In the genomic region with DNA sequence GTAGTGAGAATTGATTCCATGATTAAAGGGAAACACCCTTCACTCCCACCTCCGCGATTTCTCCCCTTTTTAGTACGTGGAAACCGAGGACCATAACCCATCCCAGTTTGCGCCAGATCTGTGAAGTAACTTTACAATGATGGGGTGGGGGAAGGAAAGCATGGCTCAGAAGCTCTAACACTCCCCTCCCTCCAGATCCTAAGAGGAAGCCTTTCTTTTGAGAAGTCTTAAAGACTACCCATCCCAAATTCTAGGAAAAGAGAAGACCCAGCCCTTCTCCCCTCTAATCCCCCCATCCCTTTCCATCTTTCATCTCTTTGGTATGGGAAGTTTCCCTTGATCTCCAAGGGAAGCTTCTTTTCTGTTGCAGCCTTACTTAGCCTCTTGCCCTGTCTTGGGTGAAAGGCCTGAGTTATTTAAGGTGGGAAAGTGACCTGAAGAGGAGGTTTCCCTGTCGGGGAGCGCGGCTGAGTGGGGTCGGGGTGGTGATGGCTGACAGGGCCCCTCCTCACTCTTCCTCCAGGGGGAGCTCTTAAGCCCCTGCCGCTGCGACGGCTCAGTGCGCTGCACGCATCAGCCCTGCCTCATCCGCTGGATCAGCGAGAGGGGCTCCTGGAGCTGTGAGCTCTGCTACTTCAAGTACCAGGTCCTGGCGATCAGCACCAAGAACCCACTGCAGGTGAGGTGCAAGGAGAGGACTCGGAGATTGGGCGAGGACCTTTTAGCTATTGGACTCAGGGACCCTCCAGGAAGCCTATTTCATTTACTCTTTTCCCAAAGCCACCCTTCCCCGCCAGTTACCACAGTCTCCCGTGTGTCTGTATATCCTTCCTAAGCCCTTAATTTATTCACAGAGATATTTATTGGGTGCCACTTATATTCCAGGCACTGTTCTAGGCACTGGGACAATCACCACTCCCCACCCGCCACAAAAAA, we compare ENCODE assay signal across 1 cellular context.
TF ChIP-seq lines count a peak whose summit lies in the region.

No MANE protein-coding gene starts in this region.

TF ChIP-seq in HepG2, 621 proteins besides CTCF, POLR2A, EP300 and RAD21 (continued from another document and continues in another):
- TF ChIP-seq SNAPC4 (CRISPR knock-in tag; IDR thresholded peaks at IDR 0.05) (no peak), XBP1 (CRISPR knock-in tag; IDR thresholded peaks at IDR 0.05) (no peak), ZNF607 (CRISPR knock-in tag; IDR thresholded peaks at IDR 0.05; ENCODE audit: borderline replicate concordance) (no peak), ZSCAN29 (CRISPR knock-in tag; conservative IDR thresholded peaks at IDR 0.05) (no peak), ZNF431 (CRISPR knock-in tag; IDR thresholded peaks at IDR 0.05; ENCODE audit: borderline replicate concordance, low read depth) (no peak), ZBTB4 (CRISPR knock-in tag; IDR thresholded peaks at IDR 0.05; ENCODE audit: borderline replicate concordance) (peak; percentile 88; the same call in 1 of the 2 replicates), MXI1 (IDR thresholded peaks at IDR 0.05; ENCODE audit: borderline replicate concordance, low read depth, low read length) (no peak; the same call in 2 of the 3 replicates), TEAD2 (CRISPR knock-in tag; IDR thresholded peaks at IDR 0.05) (no peak), MYPOP (CRISPR knock-in tag; IDR thresholded peaks at IDR 0.05) (0 out of 2 replicates have a peak, but pooled peaks have one; percentile 34), SAP130 (CRISPR knock-in tag; IDR thresholded peaks at IDR 0.05; ENCODE audit: low read depth) (peak; percentile 43; the same call in 1 of the 2 replicates), ZSCAN20 (CRISPR knock-in tag; IDR thresholded peaks at IDR 0.05; ENCODE audit: borderline replicate concordance) (no peak), NR2F2 (IDR thresholded peaks at IDR 0.05; ENCODE audit: borderline replicate concordance, low read depth) (no peak), GLI4 (CRISPR knock-in tag; IDR thresholded peaks at IDR 0.05; ENCODE audit: borderline replicate concordance) (no peak), ZNF543 (CRISPR knock-in tag; IDR thresholded peaks at IDR 0.05) (no peak), STAT5B (CRISPR knock-in tag; IDR thresholded peaks at IDR 0.05) (no peak), STAG1 (CRISPR knock-in tag; IDR thresholded peaks at IDR 0.05) (peak; percentile 49), EZH2 (conservative IDR thresholded peaks at IDR 0.05; ENCODE audit: low read depth, low read length) (no peak), MIXL1 (CRISPR knock-in tag; IDR thresholded peaks at IDR 0.05) (no peak), SMARCC2 (IDR thresholded peaks at IDR 0.05) (no peak), ZFX (CRISPR knock-in tag; IDR thresholded peaks at IDR 0.05; ENCODE audit: low read depth) (peak; percentile 48; the same call in 1 of the 2 replicates), NKX3-1 (CRISPR knock-in tag; IDR thresholded peaks at IDR 0.05) (no peak), ZNF883 (CRISPR knock-in tag; IDR thresholded peaks at IDR 0.05; ENCODE audit: not compliant biosample characterization) (no peak), CBX1 (IDR thresholded peaks at IDR 0.05; ENCODE audit: low read depth) (no peak), ZNF737 (CRISPR knock-in tag; IDR thresholded peaks at IDR 0.05; ENCODE audit: borderline replicate concordance) (no peak), KLF16 (CRISPR knock-in tag; IDR thresholded peaks at IDR 0.05) (no peak), ZNF234 (CRISPR knock-in tag; conservative IDR thresholded peaks at IDR 0.05) (no peak), LCORL (IDR thresholded peaks at IDR 0.05) (no peak), LCORL (CRISPR knock-in tag; IDR thresholded peaks at IDR 0.05) (no peak), ZNF672 (CRISPR knock-in tag; IDR thresholded peaks at IDR 0.05) (no peak), ZNF296 (CRISPR knock-in tag; conservative IDR thresholded peaks at IDR 0.05) (no peak), RNF2 (conservative IDR thresholded peaks at IDR 0.05; ENCODE audit: low read depth) (no peak), PAXIP1 (CRISPR knock-in tag; conservative IDR thresholded peaks at IDR 0.05) (no peak; the same call in 1 of the 2 replicates), GZF1 (CRISPR knock-in tag; IDR thresholded peaks at IDR 0.05) (no peak), ZNF367 (CRISPR knock-in tag; IDR thresholded peaks at IDR 0.05; ENCODE audit: borderline replicate concordance) (no peak), ATRX (CRISPR knock-in tag; IDR thresholded peaks at IDR 0.05; ENCODE audit: borderline replicate concordance) (no peak), ZNF530 (CRISPR knock-in tag; IDR thresholded peaks at IDR 0.05; ENCODE audit: low read depth) (no peak), JARID2 (CRISPR knock-in tag; IDR thresholded peaks at IDR 0.05; ENCODE audit: insufficient replicate concordance) (no peak), FOXM1 (CRISPR knock-in tag; IDR thresholded peaks at IDR 0.05) (no peak), ZNF570 (CRISPR knock-in tag; IDR thresholded peaks at IDR 0.05; ENCODE audit: borderline replicate concordance) (no peak), MLX (CRISPR knock-in tag; IDR thresholded peaks at IDR 0.05) (no peak), MEF2D (CRISPR knock-in tag; IDR thresholded peaks at IDR 0.05) (no peak), HOXA3 (CRISPR knock-in tag; IDR thresholded peaks at IDR 0.05) (peak; percentile 63), FOXO4 (CRISPR knock-in tag; conservative IDR thresholded peaks at IDR 0.05) (no peak), AGO2 (optimal IDR thresholded peaks at IDR 0.05; ENCODE audit: low read depth, low read length) (no peak), BRCA1 (CRISPR knock-in tag; IDR thresholded peaks at IDR 0.05) (no peak)
- TF ChIP-seq, protein P1, sequence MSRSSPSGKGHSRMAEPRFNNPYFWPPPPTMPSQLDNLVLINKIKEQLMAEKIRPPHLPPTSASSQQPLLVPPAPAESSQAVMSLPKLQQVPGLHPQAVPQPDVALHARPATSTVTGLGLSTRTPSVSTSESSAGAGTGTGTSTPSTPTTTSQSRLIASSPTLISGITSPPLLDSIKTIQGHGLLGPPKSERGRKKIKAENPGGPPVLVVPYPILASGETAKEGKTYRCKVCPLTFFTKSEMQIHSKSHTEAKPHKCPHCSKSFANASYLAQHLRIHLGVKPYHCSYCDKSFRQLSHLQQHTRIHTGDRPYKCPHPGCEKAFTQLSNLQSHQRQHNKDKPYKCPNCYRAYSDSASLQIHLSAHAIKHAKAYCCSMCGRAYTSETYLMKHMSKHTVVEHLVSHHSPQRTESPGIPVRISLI (CRISPR knock-in tag; IDR thresholded peaks at IDR 0.05; ENCODE audit: borderline replicate concordance): no peak
- TF ChIP-seq, protein P2, sequence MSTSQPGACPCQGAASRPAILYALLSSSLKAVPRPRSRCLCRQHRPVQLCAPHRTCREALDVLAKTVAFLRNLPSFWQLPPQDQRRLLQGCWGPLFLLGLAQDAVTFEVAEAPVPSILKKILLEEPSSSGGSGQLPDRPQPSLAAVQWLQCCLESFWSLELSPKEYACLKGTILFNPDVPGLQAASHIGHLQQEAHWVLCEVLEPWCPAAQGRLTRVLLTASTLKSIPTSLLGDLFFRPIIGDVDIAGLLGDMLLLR (CRISPR knock-in tag; IDR thresholded peaks at IDR 0.05): no peak
